Comparison of ENCODE assay signal across 1 cellular context in genomic region chr7:55365680-55366460, GRCh38.
TF ChIP-seq lines count a peak whose summit lies in the region.

No MANE protein-coding gene starts in this region.

TF ChIP-seq in K562, 482 proteins besides CTCF, POLR2A, EP300 and RAD21 (continued from another document):
- TF ChIP-seq ZNF609 (CRISPR knock-in tag; IDR thresholded peaks at IDR 0.05; ENCODE audit: borderline replicate concordance) = 0 out of 2 replicates have a peak, but pooled peaks have one; percentile 51
- no peak for TF ChIP-seq ARID2 (IDR thresholded peaks at IDR 0.05)
- peak; percentile 82; the same call in 1 of the 2 replicates for TF ChIP-seq NR3C1 (CRISPR knock-in tag; IDR thresholded peaks at IDR 0.05)
- TF ChIP-seq SAFB2 (IDR thresholded peaks at IDR 0.05; ENCODE audit: borderline replicate concordance, low read depth, low read length, severe bottlenecking) = no peak
- TF ChIP-seq NFYB (IDR thresholded peaks at IDR 0.05; ENCODE audit: extremely low read depth, insufficient read length) = no peak
- TF ChIP-seq RBM14 (IDR thresholded peaks at IDR 0.05; ENCODE audit: borderline replicate concordance, insufficient read depth, low read depth, low read length) = no peak
- TF ChIP-seq ZBTB26 (CRISPR knock-in tag; IDR thresholded peaks at IDR 0.05) = no peak
- TF ChIP-seq ZNF512 (tag; IDR thresholded peaks at IDR 0.05) = no peak
- no peak for TF ChIP-seq FOXA1 (IDR thresholded peaks at IDR 0.05; ENCODE audit: borderline replicate concordance)
- TF ChIP-seq BCL6 (CRISPR knock-in tag; IDR thresholded peaks at IDR 0.05) = no peak
- TF ChIP-seq SMARCA4 (IDR thresholded peaks at IDR 0.05) = no peak
- no peak for TF ChIP-seq ZNF239 (CRISPR knock-in tag; IDR thresholded peaks at IDR 0.05)
- TF ChIP-seq MXI1 (IDR thresholded peaks at IDR 0.05; ENCODE audit: low read depth, low read length) = no peak
- 0 out of 2 replicates have a peak, but pooled peaks have one; percentile 26 for TF ChIP-seq ZNF316 (IDR thresholded peaks at IDR 0.05)
- no peak for TF ChIP-seq ZNF124 (CRISPR knock-in tag; IDR thresholded peaks at IDR 0.05)
- TF ChIP-seq ZNF696 (CRISPR knock-in tag; conservative IDR thresholded peaks at IDR 0.05) = no peak
- peak in 1 of 2 experiments; percentile 58; a peak in 2 of 4 replicates for TF ChIP-seq SIN3A (IDR thresholded peaks at IDR 0.05; ENCODE audit: borderline replicate concordance in 2 of 2, control insufficient read depth in 1 of 2, low read depth in 2 of 2, low read length in 2 of 2)
- no peak for TF ChIP-seq ZNF584 (CRISPR knock-in tag; IDR thresholded peaks at IDR 0.05; ENCODE audit: low read depth)
- TF ChIP-seq SMAD4 (CRISPR knock-in tag; conservative IDR thresholded peaks at IDR 0.05) = peak; percentile 83
- peak; percentile 97 for TF ChIP-seq ZNF407 (IDR thresholded peaks at IDR 0.05; ENCODE audit: low read depth)
- TF ChIP-seq RUNX1 (IDR thresholded peaks at IDR 0.05; ENCODE audit: low read depth) = no peak
- peak; percentile 43; the same call in 1 of the 2 replicates for TF ChIP-seq E2F1 (CRISPR knock-in tag; IDR thresholded peaks at IDR 0.05)
- TF ChIP-seq DDX20 (tag; IDR thresholded peaks at IDR 0.05; ENCODE audit: low read depth) = no peak
- peak; percentile 78 for TF ChIP-seq TAF9B (IDR thresholded peaks at IDR 0.05; ENCODE audit: partially characterized antibody)
- no peak for TF ChIP-seq SIRT6 (IDR thresholded peaks at IDR 0.05; ENCODE audit: low read depth, low read length)
- no peak for TF ChIP-seq ZNF551 (CRISPR knock-in tag; IDR thresholded peaks at IDR 0.05)
- no peak for TF ChIP-seq CBFA2T3 (IDR thresholded peaks at IDR 0.05)
- no peak for TF ChIP-seq ZNF445 (CRISPR knock-in tag; IDR thresholded peaks at IDR 0.05; ENCODE audit: low read depth)
- TF ChIP-seq MCM3 (IDR thresholded peaks at IDR 0.05) = no peak
- TF ChIP-seq IFI16 (CRISPR knock-in tag; IDR thresholded peaks at IDR 0.05) = no peak
- peak in 1 of 2 experiments; percentile 91; a peak in 2 of 4 replicates for TF ChIP-seq BCLAF1 (IDR thresholded peaks at IDR 0.05; ENCODE audit: borderline replicate concordance in 1 of 2, control insufficient read depth in 1 of 2, low read depth in 2 of 2, low read length in 1 of 2)
- no peak for TF ChIP-seq LEF1 (IDR thresholded peaks at IDR 0.05)
